In genomic region chr5:68435611-68436010, GRCh38 we compare ENCODE assay signal across 13 cellular contexts.
DNase-seq lines count a peak whose midpoint lies in the region; ATAC-seq, FAIRE-seq and TF ChIP-seq lines count a peak whose summit lies in the region.
"Had no signal": no experiment of that assay in that cellular context is flagged by ENCODE, and none has a peak within 500 bp of the region (broad histone marks: within the 10 kb centered on the region; RNA-seq: fewer than 3 reads in every experiment).

No MANE protein-coding gene starts in this region.

- no peak overlapping the region for H3K4me3 ChIP-seq in CD8-positive, alpha-beta memory T cell (ENCODE audit: low read length)
- no peak overlapping the region for H3K4me3 ChIP-seq in mammary epithelial cell (replicated peaks in 1 of 3; ENCODE audit: insufficient read depth in 1 of 3, low read depth in 2 of 3, low read length in 3 of 3)
- no peak overlapping the region for H3K4me3 ChIP-seq in neutrophil (ENCODE audit: low read depth in 1 of 2, low read length in 1 of 2)
- H3K4me3 ChIP-seq in gastroesophageal sphincter = no peak overlapping the region
- H3K4me3 ChIP-seq: tibial nerve had no signal

- H3K27ac Mint-ChIP-seq in CD8-positive, alpha-beta memory T cell = peak overlapping the region in 6 of 8 donors; percentile 22 to 93 (median 52)
- H3K27ac Mint-ChIP-seq: CD4-positive, alpha-beta T cell had no signal

- TF ChIP-seq EP300 in gastroesophageal sphincter (IDR thresholded peaks at IDR 0.05) = no peak

- no peaks in the 10 kb centered on the region for H3K79me2 ChIP-seq in mammary epithelial cell (ENCODE audit: insufficient read depth, low read length)

- H3K27me3 Mint-ChIP-seq in CD8-positive, alpha-beta memory T cell = no peaks in the 10 kb centered on the region
- H3K27me3 Mint-ChIP-seq: CD4-positive, alpha-beta T cell had no signal

- POLR2A ChIA-PET in CD8-positive, alpha-beta memory T cell (lab: Charles Lee) = interaction anchor here (0.6 to 1.1 kb wide), 2 partner anchors 55 to 148 kb away, joined by 4 to 8 read pairs; no protein-coding TSS in a partner anchor

- peak overlapping the region; percentile 38 for H3K27ac ChIP-seq in CD8-positive, alpha-beta memory T cell (ENCODE audit: low read depth, low read length)
- H3K27ac ChIP-seq in mammary epithelial cell (ENCODE audit: insufficient read depth, low read depth, low read length) (peak overlapping the region; percentile 90), neutrophil (peak overlapping the region; percentile 85), gastroesophageal sphincter (peak overlapping the region in 2 of 4 donors; percentile 7 to 71)

- no peak for TF ChIP-seq CTCF in mammary epithelial cell (conservative IDR thresholded peaks at IDR 0.05 in 1 of 2, IDR thresholded peaks at IDR 0.05 in 1 of 2; ENCODE audit: extremely low read depth in 1 of 2, insufficient read depth in 1 of 2, low read depth in 1 of 2, low read length in 2 of 2)
- no peak for TF ChIP-seq CTCF in neutrophil (IDR thresholded peaks at IDR 0.05)
- TF ChIP-seq CTCF in gastroesophageal sphincter (IDR thresholded peaks at IDR 0.05) = no peak

- H4K20me1 ChIP-seq in mammary epithelial cell (ENCODE audit: insufficient read depth, low read length) = no peaks in the 10 kb centered on the region

- WGBS in mammary epithelial cell (ENCODE audit: low coverage, missing lambda C conversion rate) = 100% methylated on average over 1 of the region's 1 CpG
- no CpG with 5 or more reads among the region's 1 CpG for WGBS in gastroesophageal sphincter (ENCODE audit: low coverage in 1 of 2), 2 donors

- in situ Hi-C loops in mammary epithelial cell (cut with MboI; ENCODE audit: low sequenced_read_pairs in 2 of 2) = no loop called here

- no peak overlapping the region for H3K4me2 ChIP-seq in mammary epithelial cell (ENCODE audit: insufficient read depth, low read depth, low read length)
- H3K4me2 ChIP-seq: SK-N-SH had no signal

- no peak for DNase-seq in CD8-positive, alpha-beta memory T cell
- DNase-seq in NOMO-1 (lab: John Stamatoyannopoulos, UW; ENCODE audit: unreplicated experiment in 2 of 2) (peak; percentile 50 to 70), mammary epithelial cell (no peak), GM12892 (ENCODE audit: insufficient read length) (no peak), NCI-H1436 treated with DMSO at 0.1 percent for 48 hours (lab: John Stamatoyannopoulos, UW) (no peak)
- DNase-seq: activated CD4-positive, alpha-beta T cell treated with anti-CD3 and anti-CD28 coated beads, Interleukin-2, amount 50 U/mL, for 48 hours; activated naive CD4-positive, alpha-beta T cell treated with Interleukin-2 at 50 U/mL for 16 hours; CD4-positive, alpha-beta T cell had no signal

- intact Hi-C loops in mammary epithelial cell (cut with micrococcal nuclease) = no loop called here

- no TSS peak for BruUV-seq in mammary epithelial cell (replicated peaks; lab: Mats Ljungman, UMichigan)

- dilution Hi-C loops in mammary epithelial cell (cut with HindIII; ENCODE audit: low sequenced_read_pairs) = no loop called here

- no peak overlapping the region for H3K9ac ChIP-seq in mammary epithelial cell (ENCODE audit: insufficient read depth, low read length)
- H3K9ac ChIP-seq: SK-N-SH had no signal

- FAIRE-seq in GM12892 (lab: Jason Lieb, UNC) = no peak

- no peaks in the 10 kb centered on the region for H3K36me3 Mint-ChIP-seq in CD8-positive, alpha-beta memory T cell

- H2AFZ ChIP-seq in mammary epithelial cell (ENCODE audit: low read depth, low read length) = peak overlapping the region; percentile 22

- TF ChIP-seq POLR2A in GM12892 (IDR thresholded peaks at IDR 0.05; ENCODE audit: low read depth, low read length) (no peak), gastroesophageal sphincter (IDR thresholded peaks at IDR 0.05) (no peak)

- no peaks in the 10 kb centered on the region for H3K36me3 ChIP-seq in CD8-positive, alpha-beta memory T cell (ENCODE audit: insufficient read depth, low read length)
- H3K36me3 ChIP-seq in mammary epithelial cell (ENCODE audit: insufficient read depth, low read length) (no peaks in the 10 kb centered on the region), neutrophil (no peaks in the 10 kb centered on the region), gastroesophageal sphincter (no peaks in the 10 kb centered on the region)
- H3K36me3 ChIP-seq: tibial nerve had no signal

- no peak for ATAC-seq in HG03039 (IDR thresholded peaks at IDR 0.05; ENCODE audit: unreplicated experiment)
- no peak for ATAC-seq in gastroesophageal sphincter

- no peaks in the 10 kb centered on the region for H3K9me3 Mint-ChIP-seq in CD8-positive, alpha-beta memory T cell
- H3K9me3 Mint-ChIP-seq: CD4-positive, alpha-beta T cell had no signal

- H3K4me3 Mint-ChIP-seq in CD8-positive, alpha-beta memory T cell = no peak overlapping the region
- H3K4me3 Mint-ChIP-seq: CD4-positive, alpha-beta T cell had no signal

- peaks cover 25% of the 10 kb centered on the region for H3K4me1 ChIP-seq in CD8-positive, alpha-beta memory T cell (ENCODE audit: insufficient read depth, low read length)
- peaks cover 45% of the 10 kb centered on the region for H3K4me1 ChIP-seq in mammary epithelial cell (ENCODE audit: insufficient read depth, low read length)
- peaks cover 29 to 31% of the 10 kb centered on the region in 2 experiments for H3K4me1 ChIP-seq in neutrophil (ENCODE audit: control insufficient read depth in 1 of 2, insufficient read depth in 1 of 2, low read depth in 1 of 2, low read length in 1 of 2)
- H3K4me1 ChIP-seq in gastroesophageal sphincter = peaks cover 0 to 19% (median 0%) of the 10 kb centered on the region in 3 donors

- H3K9me3 ChIP-seq in CD8-positive, alpha-beta memory T cell (ENCODE audit: low read length) = no peaks in the 10 kb centered on the region
- peaks cover 5% of the 10 kb centered on the region for H3K9me3 ChIP-seq in mammary epithelial cell (replicated peaks; ENCODE audit: insufficient read depth, low read length)
- H3K9me3 ChIP-seq in neutrophil = no peaks in the 10 kb centered on the region
- no peaks in the 10 kb centered on the region for H3K9me3 ChIP-seq in gastroesophageal sphincter
- H3K9me3 ChIP-seq: SK-N-SH, tibial nerve had no signal

- H3K27me3 ChIP-seq in CD8-positive, alpha-beta memory T cell (ENCODE audit: insufficient read depth, low read length, poor library complexity, severe bottlenecking) = no peaks in the 10 kb centered on the region
- H3K27me3 ChIP-seq in mammary epithelial cell (ENCODE audit: insufficient read depth, low read length) (no peaks in the 10 kb centered on the region), neutrophil (no peaks in the 10 kb centered on the region), gastroesophageal sphincter (no peaks in the 10 kb centered on the region)
- H3K27me3 ChIP-seq: tibial nerve had no signal

- H3K4me1 Mint-ChIP-seq in CD8-positive, alpha-beta memory T cell = peaks cover 27 to 46% (median 43%) of the 10 kb centered on the region in 3 donors

- CTCF ChIA-PET in CD8-positive, alpha-beta memory T cell (lab: Charles Lee) = interaction anchor here (4.2 kb wide), 1 partner anchor 149 kb away, joined by 23 read pairs; no protein-coding TSS in a partner anchor
- CTCF ChIA-PET in mammary epithelial cell (lab: Charles Lee; ENCODE audit: low non-redundant PET) = no interaction called here

Comparison
In these comparisons a context has a peak if more than half of its experiments do, and no peak if none do; other contexts are left out.
1. DNase-seq: peak in NOMO-1 (2 of 2); none in CD8-positive, alpha-beta memory T cell (0 of 5), mammary epithelial cell (single experiment), GM12892 (single experiment) and NCI-H1436 treated with DMSO at 0.1 percent for 48 hours (single experiment).